ENCODE assay signal across 11 cellular contexts in genomic region chr1:28160677-28161328, GRCh38. TPM values are rescaled to one million over a fixed set of nuclear protein-coding genes. Genes with fewer than 3 reads are reported as not detected.
A peak's percentile ranks its signal among the peaks of the same experiment; 100 is the strongest.
DNase-seq lines count a peak whose midpoint lies in the region; ATAC-seq and TF ChIP-seq lines count a peak whose summit lies in the region.
"Had no signal": no experiment of that assay in that cellular context is flagged by ENCODE, and none has a peak within 500 bp of the region (broad histone marks: within the 10 kb centered on the region; RNA-seq: fewer than 3 reads in every experiment).

No MANE protein-coding gene starts in this region.

- no peaks in the 10 kb centered on the region for H3K27me3 Mint-ChIP-seq in effector memory CD8-positive, alpha-beta T cell

- H3K4me1 ChIP-seq in lower lobe of right lung (peaks cover 66% of the 10 kb centered on the region), aorta (ENCODE audit: control insufficient read depth in 1 of 2, insufficient read depth in 2 of 2, low read length in 2 of 2) (no peaks in the 10 kb centered on the region)

- intact Hi-C loops in Right ventricle myocardium superior (cut with DNase I), result no loop called here
- intact Hi-C loops in Right ventricle myocardium inferior (cut with DNase I), result no loop called here
- intact Hi-C loops in lower lobe of right lung (cut with DNase I), result no loop called here
- intact Hi-C loops in aorta (cut with DNase I), result no loop called here

- H3K27ac ChIP-seq in epithelial cell of prostate (peak overlapping the region; percentile 91), lower lobe of right lung (peak overlapping the region; percentile 80), aorta (ENCODE audit: low read depth in 1 of 2, low read length in 2 of 2) (no peak overlapping the region)

- H3K4me3 ChIP-seq in lower lobe of right lung (no peak overlapping the region), aorta (ENCODE audit: low read length in 2 of 2) (no peak overlapping the region)

- H3K27me3 ChIP-seq in lower lobe of right lung (ENCODE audit: low read depth) (no peaks in the 10 kb centered on the region), aorta (ENCODE audit: control insufficient read depth in 1 of 2, insufficient read depth in 2 of 2, low read length in 1 of 2) (no peaks in the 10 kb centered on the region)

- H3K36me3 ChIP-seq in lower lobe of right lung (no peaks in the 10 kb centered on the region), aorta (ENCODE audit: control insufficient read depth in 1 of 2, insufficient read depth in 2 of 2, low read length in 1 of 2) (no peaks in the 10 kb centered on the region)

- H3K27ac Mint-ChIP-seq in effector memory CD8-positive, alpha-beta T cell, result peak overlapping the region in 1 of 2 donors; percentile 30
- H3K27ac Mint-ChIP-seq: activated T-helper 2 cell treated with anti-CD3 and anti-CD28 coated beads, Interferon-gamma antibody, Interleukin-2, Interleukin-4, amounts not matched to agents 10 μg/mL and 5 μg/mL and 100 μg/mL, durations not matched to agents 14 hours and 24 hours and 36 hours had no signal

- ATAC-seq in Right ventricle myocardium superior (ENCODE audit: poor library complexity) (peak; percentile 54), Right ventricle myocardium inferior (no peak), lower lobe of right lung (peak; percentile 57 to 71), aorta (ENCODE audit: low FRiP score) (peak; percentile 34)
- ATAC-seq in effector memory CD8-positive, alpha-beta T cell (replicated peaks), result no peak

- no peaks in the 10 kb centered on the region for H3K9me3 Mint-ChIP-seq in effector memory CD8-positive, alpha-beta T cell

- H3K9me3 ChIP-seq in lower lobe of right lung, result no peaks in the 10 kb centered on the region
- H3K9me3 ChIP-seq in aorta (ENCODE audit: control insufficient read depth, low read length), result no peaks in the 10 kb centered on the region

- H3K4me3 Mint-ChIP-seq in effector memory CD8-positive, alpha-beta T cell, result no peak overlapping the region

- 86 to 90% methylated on average over 5 of the region's 5 CpGs for WGBS in aorta, 2 donors

- H3K4me1 Mint-ChIP-seq in effector memory CD8-positive, alpha-beta T cell (ENCODE audit: low read depth in 2 of 2), result peaks cover 0 to 4% of the 10 kb centered on the region in 2 donors

- no peak for TF ChIP-seq CTCF in lower lobe of right lung (IDR thresholded peaks at IDR 0.05)

- DNase-seq in Right ventricle myocardium superior (peak; percentile 47), Right ventricle myocardium inferior (ENCODE audit: missing footprints) (no peak), epithelial cell of prostate (ENCODE audit: low read depth, low spot score) (peak; percentile 57), lower lobe of right lung (peak; percentile 63), aorta (peak; percentile 48 to 57), Kasumi-1 (lab: John Stamatoyannopoulos, UW) (no peak)
- no peak for DNase-seq in activated CD8-positive, alpha-beta memory T cell treated with anti-CD3 and anti-CD28 coated beads, Interleukin-2, amount 50 U/mL, for 4 hours
- no peak for DNase-seq in effector memory CD8-positive, alpha-beta T cell
- DNase-seq: NCI-H1436; stimulated activated CD4-positive, alpha-beta T cell treated with anti-CD3 and anti-CD28 coated beads, Interleukin-1b, Interleukin-23, amount 100 ng/mL, for 48 hours had no signal

- H3K36me3 Mint-ChIP-seq in effector memory CD8-positive, alpha-beta T cell (ENCODE audit: insufficient read depth), result peaks cover 2% of the 10 kb centered on the region

RNA-seq across cellular contexts. Expression of gene PTAFR, which starts 15.7 kb away (rescaled TPM):
- total RNA-seq in Right ventricle myocardium superior, result 1.9 TPM
- total RNA-seq in Right ventricle myocardium inferior, result 2.7 TPM
- 52.8 TPM for total RNA-seq in lower lobe of right lung
- total RNA-seq in aorta, result 10 to 100 TPM in 1 of 2 donors, 1 to 10 TPM in 1; 8.8 to 10.4 TPM
- polyA plus RNA-seq in aorta, result 1 to 10 TPM in 1 of 2 donors, under 1 TPM in 1; 0.41 to 3.5 TPM

Comparison
In these comparisons a context has a peak if more than half of its experiments do, and no peak if none do; other contexts are left out.
1. ATAC-seq: peak in Right ventricle myocardium superior (single experiment), lower lobe of right lung (2 of 2) and aorta (single experiment); none in Right ventricle myocardium inferior (single experiment) and effector memory CD8-positive, alpha-beta T cell (single experiment).
2. DNase-seq: peak in Right ventricle myocardium superior (single experiment), epithelial cell of prostate (single experiment), lower lobe of right lung (single experiment) and aorta (2 of 2); none in Right ventricle myocardium inferior (single experiment), Kasumi-1 (0 of 2), activated CD8-positive, alpha-beta memory T cell treated with anti-CD3 and anti-CD28 coated beads, Interleukin-2, amount 50 U/mL, for 4 hours (single experiment) and effector memory CD8-positive, alpha-beta T cell (0 of 3).
3. H3K27ac ChIP-seq: peak in epithelial cell of prostate (single experiment) and lower lobe of right lung (single experiment); none in aorta (0 of 2).